In the genomic region with DNA sequence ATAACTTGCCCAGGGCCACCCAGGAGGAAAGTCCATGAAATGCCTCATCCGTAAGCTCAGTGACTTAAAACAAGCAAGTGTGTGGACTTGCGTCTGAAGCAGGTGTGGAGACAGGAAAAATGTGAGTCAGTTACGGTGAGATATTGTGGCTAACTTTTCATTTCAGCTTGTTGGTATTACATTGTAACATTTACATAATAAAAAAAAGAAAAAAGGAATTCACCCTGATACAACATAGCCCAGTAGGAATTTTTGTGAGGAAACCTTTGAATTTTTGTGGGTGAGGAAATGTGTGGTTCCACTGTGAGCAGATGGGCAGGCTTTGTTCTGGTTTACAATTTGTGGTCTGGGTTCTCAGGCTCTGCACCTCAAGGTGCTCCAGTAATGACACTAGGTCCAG, we compare ENCODE assay signal across 25 cellular contexts. TPM values are rescaled to one million over a fixed set of nuclear protein-coding genes. Genes with fewer than 3 reads are reported as not detected.
DNase-seq lines count a peak whose midpoint lies in the region; TF ChIP-seq lines count a peak whose summit lies in the region.
"Had no signal": no experiment of that assay in that cellular context is flagged by ENCODE, and none has a peak within 500 bp of the region (broad histone marks: within the 10 kb centered on the region; RNA-seq: fewer than 3 reads in every experiment).

No MANE protein-coding gene starts in this region.

- H3K4me3 ChIP-seq in astrocyte of the spinal cord (ENCODE audit: low read depth, low read length) (no peak overlapping the region), SK-N-SH (ENCODE audit: low read depth in 2 of 2, low read length in 1 of 2) (no peak overlapping the region)
- H3K4me3 ChIP-seq: BLaER1 treated with 17β-estradiol and CSF1 and Interleukin-3, amounts not matched to agents 10 nM and 100 nM; esophagus squamous epithelium; GM23338; left ventricle myocardium inferior; right atrium auricular region had no signal

- no peak for TF ChIP-seq CTCF in astrocyte of the spinal cord (IDR thresholded peaks at IDR 0.05; ENCODE audit: low read depth, low read length)
- no peak for TF ChIP-seq CTCF in type B pancreatic cell (conservative IDR thresholded peaks at IDR 0.05)
- no peak for TF ChIP-seq CTCF in SK-N-SH (IDR thresholded peaks at IDR 0.05)

- peak overlapping the region; percentile 51 for H3K27ac Mint-ChIP-seq in type B pancreatic cell
- no peak overlapping the region for H3K27ac Mint-ChIP-seq in activated T-helper 1 cell treated with anti-CD3 and anti-CD28 coated beads, Interleukin-12 subunit alpha, Interleukin-12 subunit beta, Interleukin-2, Interleukin-4 antibody, amounts not matched to agents 30 ng/mL and 10 ng/mL and 1 ng/mL, durations not matched to agents 14 hours and 24 hours and 36 hours
- H3K27ac Mint-ChIP-seq: GM23338; T-helper 1 cell treated with Interleukin-12 subunit alpha and Interleukin-12 subunit beta and Interleukin-4 antibody, amounts not matched to agents 30 μg/mL and 1 μg/mL, for 36 hours had no signal

- no peaks in the 10 kb centered on the region for H3K79me2 ChIP-seq in SK-N-SH (ENCODE audit: insufficient read depth)

- H3F3A ChIP-seq in SK-N-SH (replicated peaks; ENCODE audit: insufficient read depth), result no peaks in the 10 kb centered on the region

- POLR2A ChIA-PET in SK-N-SH (lab: Yijun Ruan, JAX), result no interaction called here

- peaks cover 39% of the 10 kb centered on the region for H3K36me3 Mint-ChIP-seq in type B pancreatic cell
- H3K36me3 Mint-ChIP-seq in activated T-helper 1 cell treated with anti-CD3 and anti-CD28 coated beads, Interleukin-12 subunit alpha, Interleukin-12 subunit beta, Interleukin-2, Interleukin-4 antibody, amounts not matched to agents 30 ng/mL and 10 ng/mL and 1 ng/mL, durations not matched to agents 14 hours and 24 hours and 36 hours (ENCODE audit: low read depth), result peaks cover 19% of the 10 kb centered on the region

- intact Hi-C loops in activated T-helper 1 cell treated with anti-CD3 and anti-CD28 coated beads, Interleukin-12 subunit alpha, Interleukin-12 subunit beta, Interleukin-2, Interleukin-4 antibody, amounts not matched to agents 30 ng/mL and 10 ng/mL and 1 ng/mL, durations not matched to agents 14 hours and 24 hours and 36 hours (cut with micrococcal nuclease), result no loop called here

- no peak overlapping the region for H3K4me2 ChIP-seq in SK-N-SH
- H3K4me2 ChIP-seq: BLaER1 treated with 17β-estradiol and CSF1 and Interleukin-3, amounts not matched to agents 10 nM and 100 nM; GM23338 had no signal

- H3K4me3 Mint-ChIP-seq in type B pancreatic cell, result no peak overlapping the region
- no peak overlapping the region for H3K4me3 Mint-ChIP-seq in activated T-helper 1 cell treated with anti-CD3 and anti-CD28 coated beads, Interleukin-12 subunit alpha, Interleukin-12 subunit beta, Interleukin-2, Interleukin-4 antibody, amounts not matched to agents 30 ng/mL and 10 ng/mL and 1 ng/mL, durations not matched to agents 14 hours and 24 hours and 36 hours
- H3K4me3 Mint-ChIP-seq: GM23338; T-helper 1 cell treated with Interleukin-12 subunit alpha and Interleukin-12 subunit beta and Interleukin-4 antibody, amounts not matched to agents 30 μg/mL and 1 μg/mL, for 36 hours had no signal

- DNase-seq in H4 (ENCODE audit: low spot score), result peak; percentile 68
- DNase-seq in astrocyte of the spinal cord (ENCODE audit: low read depth, low spot score), result peak; percentile 58
- peak; percentile 18 for DNase-seq in kidney tubule cell (ENCODE audit: low spot score)
- no peak for DNase-seq in type B pancreatic cell (ENCODE audit: extremely low spot score, unreplicated experiment)
- no peak for DNase-seq in SK-N-SH
- DNase-seq in HK-2 (ENCODE audit: unreplicated experiment), result no peak
- no peak for DNase-seq in activated CD4-positive, alpha-beta T cell treated with anti-CD3 and anti-CD28 coated beads for 1 hour
- no peak for DNase-seq in activated T-helper 1 cell treated with anti-CD3 and anti-CD28 coated beads, Interleukin-12 subunit alpha, Interleukin-12 subunit beta, Interleukin-2, Interleukin-4 antibody, amounts not matched to agents 30 ng/mL and 10 ng/mL and 1 ng/mL, durations not matched to agents 14 hours and 24 hours and 36 hours (ENCODE audit: low spot score)
- DNase-seq: activated CD4-positive, alpha-beta T cell treated with anti-CD3 and anti-CD28 coated beads, Interleukin-2, amount 50 U/mL, for 4 hours; activated effector memory CD4-positive, alpha-beta T cell treated with anti-CD3 and anti-CD28 coated beads, Interleukin-2, amount 50 U/mL, for 16 hours; cerebellar nuclear complex; effector CD4-positive, alpha-beta T cell; esophagus squamous epithelium; left ventricle myocardium inferior; NCI-H1694; NCI-H226; NCI-H82; SIG-M5; stimulated activated CD8-positive, alpha-beta memory T cell treated with anti-CD3 and anti-CD28 coated beads, Interleukin-4, amount 100 ng/mL, for 48 hours; WERI-Rb-1 had no signal

- H3K4me1 Mint-ChIP-seq in type B pancreatic cell (ENCODE audit: unreplicated experiment), result peaks cover 29% of the 10 kb centered on the region
- H3K4me1 Mint-ChIP-seq in activated T-helper 1 cell treated with anti-CD3 and anti-CD28 coated beads, Interleukin-12 subunit alpha, Interleukin-12 subunit beta, Interleukin-2, Interleukin-4 antibody, amounts not matched to agents 30 ng/mL and 10 ng/mL and 1 ng/mL, durations not matched to agents 14 hours and 24 hours and 36 hours (ENCODE audit: low read depth), result peaks cover 12% of the 10 kb centered on the region

- no peaks in the 10 kb centered on the region; a peak in 1 of 4 replicates for H3K4me1 ChIP-seq in SK-N-SH (ENCODE audit: control insufficient read depth in 1 of 2, insufficient read depth in 2 of 2, low read depth in 1 of 2, low read length in 1 of 2)
- H3K4me1 ChIP-seq: left ventricle myocardium inferior, right atrium auricular region had no signal

- no peaks in the 10 kb centered on the region for H3K9me3 Mint-ChIP-seq in type B pancreatic cell
- H3K9me3 Mint-ChIP-seq in activated T-helper 1 cell treated with anti-CD3 and anti-CD28 coated beads, Interleukin-12 subunit alpha, Interleukin-12 subunit beta, Interleukin-2, Interleukin-4 antibody, amounts not matched to agents 30 ng/mL and 10 ng/mL and 1 ng/mL, durations not matched to agents 14 hours and 24 hours and 36 hours, result no peaks in the 10 kb centered on the region
- H3K9me3 Mint-ChIP-seq: T-helper 1 cell treated with Interleukin-12 subunit alpha and Interleukin-12 subunit beta and Interleukin-4 antibody, amounts not matched to agents 30 μg/mL and 1 μg/mL, for 36 hours had no signal

- H3K36me3 ChIP-seq in SK-N-SH (replicated peaks in 1 of 2; ENCODE audit: control insufficient read depth in 1 of 2, insufficient read depth in 2 of 2, low read length in 1 of 2), result peaks cover 0 to 2% of the 10 kb centered on the region in 2 experiments
- H3K36me3 ChIP-seq: esophagus squamous epithelium, left ventricle myocardium inferior, right atrium auricular region, WERI-Rb-1 had no signal

- no peak overlapping the region for H3K27ac ChIP-seq in SK-N-SH (ENCODE audit: low read depth in 2 of 2, low read length in 1 of 2)
- H3K27ac ChIP-seq: BLaER1 treated with 17β-estradiol and CSF1 and Interleukin-3, amounts not matched to agents 10 nM and 100 nM; esophagus squamous epithelium; left ventricle myocardium inferior; right atrium auricular region; WERI-Rb-1 had no signal

- CTCF ChIA-PET in SK-N-SH (lab: Yijun Ruan, JAX), result no interaction called here

- no peaks in the 10 kb centered on the region for H3K9me2 ChIP-seq in SK-N-SH

- H3K9me3 ChIP-seq in SK-N-SH, result no peaks in the 10 kb centered on the region
- H3K9me3 ChIP-seq: BLaER1 treated with 17β-estradiol and CSF1 and Interleukin-3, amounts not matched to agents 10 nM and 100 nM; esophagus squamous epithelium; left ventricle myocardium inferior; right atrium auricular region had no signal

- no peaks in the 10 kb centered on the region for H3K27me3 Mint-ChIP-seq in type B pancreatic cell
- H3K27me3 Mint-ChIP-seq in activated T-helper 1 cell treated with anti-CD3 and anti-CD28 coated beads, Interleukin-12 subunit alpha, Interleukin-12 subunit beta, Interleukin-2, Interleukin-4 antibody, amounts not matched to agents 30 ng/mL and 10 ng/mL and 1 ng/mL, durations not matched to agents 14 hours and 24 hours and 36 hours (ENCODE audit: insufficient read depth), result no peaks in the 10 kb centered on the region

- 94% methylated on average over 3 of the region's 3 CpGs for WGBS in SK-N-SH (ENCODE audit: low lambda C conversion rate)

- H4K20me1 ChIP-seq in SK-N-SH (ENCODE audit: insufficient read depth), result no peaks in the 10 kb centered on the region
- H4K20me1 ChIP-seq: BLaER1 treated with 17β-estradiol and CSF1 and Interleukin-3, amounts not matched to agents 10 nM and 100 nM had no signal

- TF ChIP-seq RAD21 in SK-N-SH (IDR thresholded peaks at IDR 0.05; ENCODE audit: low read length), result no peak

- TF ChIP-seq EP300 in SK-N-SH (IDR thresholded peaks at IDR 0.05; ENCODE audit: borderline replicate concordance in 1 of 2, low read depth in 1 of 2, low read length in 1 of 2), result no peak

- H3K9ac ChIP-seq in SK-N-SH, result no peak overlapping the region
- H3K9ac ChIP-seq: BLaER1 treated with 17β-estradiol and CSF1 and Interleukin-3, amounts not matched to agents 10 nM and 100 nM had no signal

- in situ Hi-C loops in astrocyte of the spinal cord (cut with HindIII; ENCODE audit: low sequenced_read_pairs), result no loop called here

- no peak overlapping the region for H2AFZ ChIP-seq in SK-N-SH (ENCODE audit: low read depth)
- H2AFZ ChIP-seq: GM23338 had no signal

- H3K27me3 ChIP-seq in SK-N-SH (ENCODE audit: insufficient read depth), result no peaks in the 10 kb centered on the region
- H3K27me3 ChIP-seq: BLaER1 treated with 17β-estradiol and CSF1 and Interleukin-3, amounts not matched to agents 10 nM and 100 nM; right atrium auricular region had no signal

RNA-seq across cellular contexts. Expression of a gene that starts 33.7 kb away (rescaled TPM):
- 112 and 133 TPM in 2 replicates for total RNA-seq in H4 (2014; rRNA removed; shearing (Covaris generic))
- total RNA-seq in type B pancreatic cell (ENCODE audit: low replicate concordance), result 23.7 and 40.1 TPM in 2 replicates
- polyA plus RNA-seq in SK-N-SH (2012; rRNA removed), result 17.0 and 18.2 TPM in 2 replicates
- 19.1 and 19.6 TPM in 2 replicates for polyA plus RNA-seq in SK-N-SH (2012; cell fraction: cytosol; rRNA removed)
- 27.3 and 29.3 TPM in 2 replicates for polyA plus RNA-seq in SK-N-SH (2012; cell fraction: nucleus; rRNA removed)
- not detected in 2 replicates for total RNA-seq in activated T-helper 1 cell treated with anti-CD3 and anti-CD28 coated beads, Interleukin-12 subunit alpha, Interleukin-12 subunit beta, Interleukin-2, Interleukin-4 antibody, amounts not matched to agents 30 ng/mL and 10 ng/mL and 1 ng/mL, durations not matched to agents 14 hours and 24 hours and 36 hours
- total RNA-seq: left ventricle myocardium inferior, mononuclear cell had no signal

Comparison
In these comparisons a context has a peak if more than half of its experiments do, and no peak if none do; other contexts are left out.
1. DNase-seq: peak in H4 (single experiment), astrocyte of the spinal cord (single experiment) and kidney tubule cell (single experiment); none in type B pancreatic cell (single experiment), SK-N-SH (single experiment), HK-2 (single experiment), activated CD4-positive, alpha-beta T cell treated with anti-CD3 and anti-CD28 coated beads for 1 hour (single experiment) and activated T-helper 1 cell treated with anti-CD3 and anti-CD28 coated beads, Interleukin-12 subunit alpha, Interleukin-12 subunit beta, Interleukin-2, Interleukin-4 antibody, amounts not matched to agents 30 ng/mL and 10 ng/mL and 1 ng/mL, durations not matched to agents 14 hours and 24 hours and 36 hours (single experiment).
2. RNA of a gene that starts 33.7 kb away (total RNA-seq): 112 to 133 TPM in H4 and 23.7 to 40.1 TPM in type B pancreatic cell; not detected in activated T-helper 1 cell treated with anti-CD3 and anti-CD28 coated beads, Interleukin-12 subunit alpha, Interleukin-12 subunit beta, Interleukin-2, Interleukin-4 antibody, amounts not matched to agents 30 ng/mL and 10 ng/mL and 1 ng/mL, durations not matched to agents 14 hours and 24 hours and 36 hours; every median in the first group is over 10 times any median in the second.